1 cellular context compared by ENCODE assay signal in the genomic region with DNA sequence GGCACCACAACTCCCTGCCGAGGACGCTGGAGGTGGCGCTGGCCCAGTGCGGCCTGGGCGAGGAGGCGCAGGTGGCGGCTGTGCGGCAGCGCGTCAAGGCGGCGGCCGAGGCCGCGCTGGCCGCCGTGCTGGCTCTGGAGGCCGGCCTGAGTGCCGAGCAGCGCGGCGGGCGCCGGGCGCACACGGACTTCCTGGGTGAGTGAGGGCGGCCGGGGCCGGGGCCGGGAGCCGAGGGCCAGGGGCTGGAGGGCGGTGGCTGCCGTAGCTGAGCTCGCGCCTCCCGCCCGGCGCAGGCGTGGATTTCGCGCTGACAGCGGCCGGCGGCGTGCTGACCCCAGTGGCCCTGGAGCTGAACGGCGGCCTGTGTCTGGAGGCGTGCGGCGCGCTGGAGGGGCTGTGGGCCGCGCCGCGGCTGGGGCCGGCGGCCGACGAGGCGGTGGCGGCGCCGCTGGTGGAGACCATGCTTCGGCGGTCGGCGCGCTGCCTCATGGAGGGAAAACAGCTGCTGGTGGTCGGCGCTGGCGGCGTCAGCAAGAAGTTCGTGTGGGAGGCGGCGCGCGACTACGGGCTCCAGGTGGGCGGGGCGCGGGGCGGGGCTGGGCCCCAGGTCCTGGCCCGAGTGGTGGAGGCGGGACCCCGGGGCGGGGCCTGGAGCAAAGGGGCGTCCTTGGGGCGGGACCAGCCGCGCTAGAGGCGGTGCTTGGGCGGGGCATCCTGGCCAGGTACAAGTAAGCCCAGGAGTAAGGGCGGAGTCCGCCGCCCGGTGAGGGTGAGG.
TF ChIP-seq lines count a peak whose summit lies in the region.

No MANE protein-coding gene starts in this region.

TF ChIP-seq in GM23338, 12 proteins besides CTCF, POLR2A, EP300 and RAD21 (continued from another document):
- no peak for TF ChIP-seq REST (IDR thresholded peaks at IDR 0.05; ENCODE audit: unreplicated experiment)
- TF ChIP-seq ZNF331 (CRISPR knock-in tag; IDR thresholded peaks at IDR 0.05; ENCODE audit: low read depth), result no peak
